In the genomic region with DNA sequence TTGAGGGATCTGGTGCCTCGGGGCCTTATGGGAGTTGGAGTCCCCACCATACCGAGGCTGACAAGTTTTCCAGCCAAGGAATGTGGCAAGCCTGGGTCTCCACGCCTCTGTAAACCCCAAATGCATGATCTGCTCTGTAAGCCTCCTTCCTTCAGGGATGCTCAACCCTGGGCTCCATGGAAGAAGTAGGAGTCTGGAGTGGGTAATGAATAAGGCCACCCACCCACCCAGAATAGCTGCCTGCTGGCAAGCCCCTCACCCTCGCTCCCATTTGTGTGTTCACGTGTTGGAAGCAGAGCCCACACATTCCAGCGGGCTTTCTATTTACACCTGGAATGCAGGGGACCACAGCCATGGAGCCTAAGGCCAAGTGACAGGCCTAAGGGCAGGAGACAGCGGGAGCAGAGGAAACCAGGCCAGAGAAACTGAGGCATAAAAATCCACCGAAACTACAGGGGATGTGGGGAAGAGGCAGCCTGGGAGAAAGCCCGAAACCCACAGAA, we compare ENCODE assay signal across 7 cellular contexts. TPM values are rescaled to one million over a fixed set of nuclear protein-coding genes. Genes with fewer than 3 reads are reported as not detected.
A peak's percentile ranks its signal among the peaks of the same experiment; 100 is the strongest.
DNase-seq lines count a peak whose midpoint lies in the region; ATAC-seq and TF ChIP-seq lines count a peak whose summit lies in the region.

No MANE protein-coding gene starts in this region.

- peak overlapping the region; percentile 82 for H3K4me3 Mint-ChIP-seq in activated CD8-positive, alpha-beta T cell treated with anti-CD3 and anti-CD28 coated beads for 36 hours
- H3K4me3 Mint-ChIP-seq in stimulated activated naive B cell treated with anti-CD40 and anti-IgM and Interleukin-4, amounts not matched to agents 10 μg/mL and 1 μg/mL and 100 μg/mL, for 72 hours: peak overlapping the region; percentile 86 to 97

- intact Hi-C loops in activated CD8-positive, alpha-beta T cell treated with anti-CD3 and anti-CD28 coated beads for 36 hours (cut with micrococcal nuclease): no loop called here

- H3K27me3 ChIP-seq in HUES6 (ENCODE audit: control insufficient read depth, insufficient read depth, low read length): no peaks in the 10 kb centered on the region
- H3K27me3 ChIP-seq in iPS DF 6.9 (ENCODE audit: control insufficient read depth, insufficient read depth, low read length): no peaks in the 10 kb centered on the region

- H3K9me3 ChIP-seq in HUES6 (ENCODE audit: control insufficient read depth, insufficient read depth, low read depth, low read length): no peaks in the 10 kb centered on the region
- no peaks in the 10 kb centered on the region for H3K9me3 ChIP-seq in iPS DF 6.9 (ENCODE audit: control insufficient read depth, insufficient read depth, low read length)

- TF ChIP-seq CTCF in activated CD8-positive, alpha-beta T cell treated with anti-CD3 and anti-CD28 coated beads for 36 hours (IDR thresholded peaks at IDR 0.05): peak; percentile 9

- H3K27me3 Mint-ChIP-seq in activated CD8-positive, alpha-beta T cell treated with anti-CD3 and anti-CD28 coated beads for 36 hours: peaks cover 5% of the 10 kb centered on the region
- H3K27me3 Mint-ChIP-seq in stimulated activated naive B cell treated with anti-CD40 and anti-IgM and Interleukin-4, amounts not matched to agents 10 μg/mL and 1 μg/mL and 100 μg/mL, for 72 hours: peaks cover 0 to 20% of the 10 kb centered on the region in 2 donors

- ATAC-seq in activated CD8-positive, alpha-beta T cell treated with anti-CD3 and anti-CD28 coated beads for 36 hours: no peak
- ATAC-seq in stimulated activated naive B cell treated with anti-CD40 and anti-IgM and Interleukin-4, amounts not matched to agents 10 μg/mL and 1 μg/mL and 100 μg/mL, for 72 hours (replicated peaks): no peak
- no peak for ATAC-seq in GM19452 (IDR thresholded peaks at IDR 0.05; ENCODE audit: unreplicated experiment)
- no peak for ATAC-seq in GM18520 (IDR thresholded peaks at IDR 0.05; ENCODE audit: unreplicated experiment)

- H3K36me3 Mint-ChIP-seq in activated CD8-positive, alpha-beta T cell treated with anti-CD3 and anti-CD28 coated beads for 36 hours (ENCODE audit: low read depth): peaks cover 2% of the 10 kb centered on the region
- peaks cover 0 to 2% of the 10 kb centered on the region in 2 donors for H3K36me3 Mint-ChIP-seq in stimulated activated naive B cell treated with anti-CD40 and anti-IgM and Interleukin-4, amounts not matched to agents 10 μg/mL and 1 μg/mL and 100 μg/mL, for 72 hours

- CTCF ChIA-PET in activated CD8-positive, alpha-beta T cell treated with anti-CD3 and anti-CD28 coated beads for 36 hours (lab: Charles Lee): interaction anchor here (1.7 to 1.9 kb wide), 2 partner anchors 81 to 169 kb away, joined by 6 read pairs; no protein-coding TSS in a partner anchor

- H3K9me3 Mint-ChIP-seq in activated CD8-positive, alpha-beta T cell treated with anti-CD3 and anti-CD28 coated beads for 36 hours: no peaks in the 10 kb centered on the region
- H3K9me3 Mint-ChIP-seq in stimulated activated naive B cell treated with anti-CD40 and anti-IgM and Interleukin-4, amounts not matched to agents 10 μg/mL and 1 μg/mL and 100 μg/mL, for 72 hours: no peaks in the 10 kb centered on the region

- WGBS in iPS DF 6.9 (ENCODE audit: insufficient coverage, insufficient read length): no CpG with 5 or more reads among the region's 9 CpGs

- H3K4me3 ChIP-seq in HUES6 (ENCODE audit: low read depth, low read length) (peak overlapping the region; percentile 69), iPS DF 6.9 (ENCODE audit: low read length) (no peak overlapping the region; the same call in 1 of the 2 replicates)

- H3K4me1 ChIP-seq in HUES6 (ENCODE audit: control insufficient read depth, insufficient read depth, low read length) (peaks cover 54% of the 10 kb centered on the region), iPS DF 6.9 (ENCODE audit: control insufficient read depth, insufficient read depth, low read length) (peaks cover 3% of the 10 kb centered on the region)

- H3K4me1 Mint-ChIP-seq in activated CD8-positive, alpha-beta T cell treated with anti-CD3 and anti-CD28 coated beads for 36 hours (ENCODE audit: low read depth): peaks cover 63% of the 10 kb centered on the region
- peaks cover 53 to 61% of the 10 kb centered on the region in 2 donors for H3K4me1 Mint-ChIP-seq in stimulated activated naive B cell treated with anti-CD40 and anti-IgM and Interleukin-4, amounts not matched to agents 10 μg/mL and 1 μg/mL and 100 μg/mL, for 72 hours

- H3K27ac Mint-ChIP-seq in activated CD8-positive, alpha-beta T cell treated with anti-CD3 and anti-CD28 coated beads for 36 hours: peak overlapping the region; percentile 91
- H3K27ac Mint-ChIP-seq in stimulated activated naive B cell treated with anti-CD40 and anti-IgM and Interleukin-4, amounts not matched to agents 10 μg/mL and 1 μg/mL and 100 μg/mL, for 72 hours: peak overlapping the region; percentile 97

- POLR2A ChIA-PET in activated CD8-positive, alpha-beta T cell treated with anti-CD3 and anti-CD28 coated beads for 36 hours (lab: Charles Lee): interaction anchor here (1.0 to 13.2 kb wide), 2 partner anchors 22 to 93 kb away, joined by 3 to 261 read pairs; a partner anchor contains a TSS

- H3K27ac ChIP-seq in HUES6 (ENCODE audit: low read depth, low read length) (peak overlapping the region; percentile 28; the same call in 1 of the 2 replicates), iPS DF 6.9 (ENCODE audit: low read length) (no peak overlapping the region)

- H3K36me3 ChIP-seq in HUES6 (ENCODE audit: control insufficient read depth, insufficient read depth, low read length) (no peaks in the 10 kb centered on the region), iPS DF 6.9 (ENCODE audit: control insufficient read depth, insufficient read depth, low read length) (no peaks in the 10 kb centered on the region)

- no peak for DNase-seq in activated CD8-positive, alpha-beta T cell treated with anti-CD3 and anti-CD28 coated beads for 36 hours
- DNase-seq in iPS DF 6.9 (ENCODE audit: low read depth, low spot score): peak; percentile 90
- no peak for DNase-seq in stimulated activated naive B cell treated with anti-CD40 and anti-IgM and Interleukin-4, amounts not matched to agents 10 μg/mL and 1 μg/mL and 100 μg/mL, for 72 hours
- DNase-seq in islet precursor cell: no peak

- H3K9ac ChIP-seq in HUES6 (ENCODE audit: low read length): peak overlapping the region; percentile 59

RNA-seq across cellular contexts. Expression of a gene that starts 4.4 kb away (rescaled TPM):
- 1 to 10 TPM; 9.5 to 9.7 TPM for total RNA-seq in activated CD8-positive, alpha-beta T cell treated with anti-CD3 and anti-CD28 coated beads for 36 hours

RNA-seq across cellular contexts. Expression of a gene that starts 4.6 kb away (rescaled TPM):
- 100 to 1,000 TPM; 288 to 291 TPM for total RNA-seq in activated CD8-positive, alpha-beta T cell treated with anti-CD3 and anti-CD28 coated beads for 36 hours

RNA-seq across cellular contexts. Expression of a gene that starts 19.1 kb away (rescaled TPM):
- total RNA-seq in activated CD8-positive, alpha-beta T cell treated with anti-CD3 and anti-CD28 coated beads for 36 hours: 10 to 100 TPM; 50.0 to 53.6 TPM

RNA-seq across cellular contexts. Expression of a gene that starts 24.1 kb away (rescaled TPM):
- 10 to 100 TPM; 17.8 to 24.4 TPM for total RNA-seq in activated CD8-positive, alpha-beta T cell treated with anti-CD3 and anti-CD28 coated beads for 36 hours

RNA-seq across cellular contexts. Expression of a gene that starts 27.1 kb away (rescaled TPM):
- total RNA-seq in activated CD8-positive, alpha-beta T cell treated with anti-CD3 and anti-CD28 coated beads for 36 hours: 100 to 1,000 TPM; 104 to 118 TPM
